In the genomic region with DNA sequence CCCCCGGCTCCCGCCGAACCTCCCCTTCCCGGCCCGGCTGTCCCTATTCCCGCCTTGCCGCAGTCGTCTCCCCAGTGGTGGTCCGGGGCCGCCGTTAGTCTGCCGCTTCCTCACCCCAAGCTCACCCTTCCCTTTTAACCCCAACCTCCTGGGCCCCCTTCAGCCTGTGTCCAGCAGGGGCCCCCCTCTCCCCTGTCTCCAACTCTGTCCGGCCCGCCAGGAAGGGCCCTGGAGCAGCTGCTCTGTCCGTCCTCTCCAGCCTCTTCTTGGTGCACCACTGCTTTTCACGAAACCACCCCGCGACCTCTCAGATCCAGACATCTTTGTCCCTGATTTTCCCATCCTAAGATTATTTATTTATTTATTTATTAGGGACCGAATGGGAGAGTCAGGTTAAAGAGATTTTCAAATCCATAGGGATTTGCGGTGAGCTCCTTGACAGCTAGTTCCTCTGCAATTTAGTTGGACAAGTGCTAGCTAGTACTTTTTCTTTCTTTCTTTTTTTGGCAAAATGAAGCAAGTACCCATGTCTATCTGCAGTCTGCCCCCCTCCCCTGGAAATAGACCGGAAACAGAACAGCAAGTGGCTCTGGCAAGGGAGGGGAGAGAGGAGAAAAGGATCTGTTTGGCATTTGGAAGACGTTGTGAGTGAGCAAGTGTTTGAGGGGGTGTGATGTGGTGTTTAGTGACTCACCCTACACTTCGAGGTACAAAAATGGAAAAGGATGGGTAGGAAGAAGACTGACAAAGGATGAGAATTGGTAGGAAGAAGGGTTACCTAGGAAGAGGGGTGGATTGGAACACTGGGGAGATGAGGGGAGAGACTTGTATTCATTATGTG, we compare ENCODE assay signal across 8 cellular contexts. TPM values are rescaled to one million over a fixed set of nuclear protein-coding genes. Genes with fewer than 3 reads are reported as not detected.
DNase-seq lines count a peak whose midpoint lies in the region; ATAC-seq and TF ChIP-seq lines count a peak whose summit lies in the region.

No MANE protein-coding gene starts in this region.

- H3K4me2 ChIP-seq in BLaER1 treated with 17β-estradiol and CSF1 and Interleukin-3, amounts not matched to agents 10 nM and 100 nM: peak overlapping the region; percentile 80 to 95 (median 89)

- H3K4me3 Mint-ChIP-seq in glutamatergic neuron (ENCODE audit: unreplicated experiment): peak overlapping the region; percentile 88

- H3K9ac ChIP-seq in BLaER1 treated with 17β-estradiol and CSF1 and Interleukin-3, amounts not matched to agents 10 nM and 100 nM: peak overlapping the region; percentile 81 to 94 (median 85)

- H4K20me1 ChIP-seq in BLaER1 treated with 17β-estradiol and CSF1 and Interleukin-3, amounts not matched to agents 10 nM and 100 nM: peaks cover 0 to 51% (median 17%) of the 10 kb centered on the region in 11 experiments; a peak in 14 of 22 replicates

- no peaks in the 10 kb centered on the region for H3K27me3 ChIP-seq in BLaER1 treated with 17β-estradiol and CSF1 and Interleukin-3, amounts not matched to agents 10 nM and 100 nM
- no peaks in the 10 kb centered on the region for H3K27me3 ChIP-seq in neutrophil

- peaks cover 2% of the 10 kb centered on the region for H3K27me3 Mint-ChIP-seq in glutamatergic neuron (ENCODE audit: unreplicated experiment)

- H3K36me3 Mint-ChIP-seq in activated naive CD4-positive, alpha-beta T cell treated with anti-CD3 and anti-CD28 coated beads, Interleukin-2, amount 50 U/mL, for 72 hours: peaks cover 8 to 26% of the 10 kb centered on the region in 2 donors
- no peaks in the 10 kb centered on the region for H3K36me3 Mint-ChIP-seq in glutamatergic neuron (ENCODE audit: unreplicated experiment)

- peak overlapping the region; percentile 38 to 92 for H3K27ac Mint-ChIP-seq in activated naive CD4-positive, alpha-beta T cell treated with anti-CD3 and anti-CD28 coated beads, Interleukin-2, amount 50 U/mL, for 72 hours
- H3K27ac Mint-ChIP-seq in glutamatergic neuron (ENCODE audit: unreplicated experiment): peak overlapping the region; percentile 80

- DNase-seq in NCI-H226 (peak; percentile 32), glutamatergic neuron (peak; percentile 66), NCI-H1436 treated with DMSO at 0.1 percent for 48 hours (lab: John Stamatoyannopoulos, UW) (no peak)
- DNase-seq in activated naive CD4-positive, alpha-beta T cell treated with anti-CD3 and anti-CD28 coated beads, Interleukin-2, amount 50 U/mL, for 72 hours (ENCODE audit: low spot score in 2 of 2): peak in 1 of 2 donors; percentile 21

- ATAC-seq in GM18858 (IDR thresholded peaks at IDR 0.05; ENCODE audit: unreplicated experiment) (peak; percentile 14), HG03064 (IDR thresholded peaks at IDR 0.05; ENCODE audit: low read depth, unreplicated experiment) (peak; percentile 34)
- peak; percentile 45 to 47 for ATAC-seq in activated naive CD4-positive, alpha-beta T cell treated with anti-CD3 and anti-CD28 coated beads, Interleukin-2, amount 50 U/mL, for 72 hours

- H3K4me3 ChIP-seq in BLaER1 treated with 17β-estradiol and CSF1 and Interleukin-3, amounts not matched to agents 10 nM and 100 nM: peak overlapping the region; percentile 76 to 95 (median 86)
- peak overlapping the region; percentile 80 to 91 for H3K4me3 ChIP-seq in neutrophil (ENCODE audit: low read depth in 1 of 2, low read length in 1 of 2)

- H3K4me1 ChIP-seq in BLaER1 treated with 17β-estradiol and CSF1 and Interleukin-3, amounts not matched to agents 10 nM and 100 nM: peaks cover 34 to 56% (median 47%) of the 10 kb centered on the region in 10 experiments
- peaks cover 20 to 24% of the 10 kb centered on the region in 2 experiments for H3K4me1 ChIP-seq in neutrophil (ENCODE audit: control insufficient read depth in 1 of 2, insufficient read depth in 1 of 2, low read depth in 1 of 2, low read length in 1 of 2)

- H3K36me3 ChIP-seq in BLaER1 treated with 17β-estradiol and CSF1 and Interleukin-3, amounts not matched to agents 10 nM and 100 nM: peaks cover 10 to 57% (median 29%) of the 10 kb centered on the region in 11 experiments
- H3K36me3 ChIP-seq in neutrophil: peaks cover 8% of the 10 kb centered on the region

- no peaks in the 10 kb centered on the region for H3K9me3 Mint-ChIP-seq in activated naive CD4-positive, alpha-beta T cell treated with anti-CD3 and anti-CD28 coated beads, Interleukin-2, amount 50 U/mL, for 72 hours
- peaks cover 2% of the 10 kb centered on the region for H3K9me3 Mint-ChIP-seq in glutamatergic neuron (ENCODE audit: unreplicated experiment)

- H3K9me3 ChIP-seq in BLaER1 treated with 17β-estradiol and CSF1 and Interleukin-3, amounts not matched to agents 10 nM and 100 nM (replicated peaks in 1 of 11): no peaks in the 10 kb centered on the region
- H3K9me3 ChIP-seq in neutrophil: no peaks in the 10 kb centered on the region

- H3K27ac ChIP-seq in BLaER1 treated with 17β-estradiol and CSF1 and Interleukin-3, amounts not matched to agents 10 nM and 100 nM: peak overlapping the region; percentile 54 to 94 (median 85); a peak in 21 of 22 replicates
- peak overlapping the region; percentile 82 for H3K27ac ChIP-seq in neutrophil

- TF ChIP-seq CTCF in glutamatergic neuron (IDR thresholded peaks at IDR 0.05; ENCODE audit: partially characterized antibody, unreplicated experiment) (peak; percentile 21), neutrophil (IDR thresholded peaks at IDR 0.05) (no peak)

- H3K4me1 Mint-ChIP-seq in glutamatergic neuron (ENCODE audit: low read depth, unreplicated experiment): peaks cover 2% of the 10 kb centered on the region

RNA-seq across cellular contexts. Expression of gene UBR7, which starts 0.6 kb away (rescaled TPM):
- 10 to 100 TPM; 35.4 to 75.8 TPM for total RNA-seq in activated naive CD4-positive, alpha-beta T cell treated with anti-CD3 and anti-CD28 coated beads, Interleukin-2, amount 50 U/mL, for 72 hours
- 17.4 TPM for total RNA-seq in glutamatergic neuron (ENCODE audit: unreplicated experiment)

RNA-seq across cellular contexts. Expression of gene GON7, which starts 0.8 kb away (rescaled TPM):
- total RNA-seq in activated naive CD4-positive, alpha-beta T cell treated with anti-CD3 and anti-CD28 coated beads, Interleukin-2, amount 50 U/mL, for 72 hours: 10 to 100 TPM in 1 of 2 donors, 1 to 10 TPM in 1; 4.1 to 13.8 TPM
- total RNA-seq in glutamatergic neuron (ENCODE audit: unreplicated experiment): 6.5 TPM

RNA-seq across cellular contexts. Expression of gene LYSET, which starts 22.6 kb away (rescaled TPM):
- total RNA-seq in activated naive CD4-positive, alpha-beta T cell treated with anti-CD3 and anti-CD28 coated beads, Interleukin-2, amount 50 U/mL, for 72 hours: 10 to 100 TPM; 10.1 to 10.5 TPM
- 15.9 TPM for total RNA-seq in glutamatergic neuron (ENCODE audit: unreplicated experiment)

RNA-seq across cellular contexts. Expression of gene MOAP1, which starts 23.0 kb away (rescaled TPM):
- 10 to 100 TPM; 14.9 to 19.8 TPM for total RNA-seq in activated naive CD4-positive, alpha-beta T cell treated with anti-CD3 and anti-CD28 coated beads, Interleukin-2, amount 50 U/mL, for 72 hours
- 60.4 TPM for total RNA-seq in glutamatergic neuron (ENCODE audit: unreplicated experiment)
